In the genomic region with DNA sequence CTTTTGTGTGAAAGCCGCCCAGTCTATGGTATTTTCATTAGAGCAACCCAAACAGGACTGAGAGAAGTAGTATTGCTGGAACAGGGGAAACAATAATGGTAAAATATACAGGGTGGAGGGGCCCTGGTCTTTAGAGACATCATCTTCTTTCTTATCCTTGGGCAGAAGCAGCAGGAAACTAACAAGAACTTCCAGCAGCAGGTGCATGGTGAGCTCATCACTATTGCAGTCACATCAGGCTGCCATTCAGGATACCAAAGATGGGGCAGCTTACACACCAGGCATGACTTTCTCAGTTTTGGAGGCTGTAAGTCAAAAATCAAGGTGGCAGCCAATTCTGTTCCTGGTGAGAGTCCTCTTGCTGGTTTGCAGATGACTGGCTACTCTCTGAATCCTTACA, we compare ENCODE assay signal across 18 cellular contexts.
"Had no signal": no experiment of that assay in that cellular context is flagged by ENCODE, and none has a peak within 500 bp of the region (broad histone marks: within the 10 kb centered on the region; RNA-seq: fewer than 3 reads in every experiment).

No MANE protein-coding gene starts in this region.

- H3K36me3 ChIP-seq: adrenal gland, gastrocnemius medialis, heart right ventricle, right lobe of liver had no signal

- DNase-seq: activated CD4-positive, alpha-beta T cell treated with anti-CD3 and anti-CD28 coated beads, Interleukin-2, amount 50 U/mL, for 48 hours; activated CD4-positive, CD25-positive, alpha-beta regulatory T cell; activated CD8-positive, alpha-beta memory T cell treated with anti-CD3 and anti-CD28 coated beads, Interleukin-2, amount 50 U/mL, for 4 hours; adrenal gland; central memory CD4-positive, alpha-beta T cell; effector memory CD8-positive, alpha-beta T cell; gastrocnemius medialis; heart right ventricle; islet precursor cell; mammary epithelial cell; nephron progenitor cell; psoas muscle; right lobe of liver; stimulated activated CD4-positive, alpha-beta T cell treated with anti-CD3 and anti-CD28 coated beads, Interleukin-12 subunit alpha, Interleukin-12 subunit beta, amount 100 ng/mL, for 4 hours; stimulated activated naive CD4-positive, alpha-beta T cell treated with Interleukin-2 at 50 U/mL for 16 hours had no signal

- H3K36me3 Mint-ChIP-seq: type B pancreatic cell had no signal

- H3K9me3 ChIP-seq: adrenal gland, gastrocnemius medialis, heart right ventricle, psoas muscle, right lobe of liver had no signal

- H3K9me3 Mint-ChIP-seq: effector memory CD8-positive, alpha-beta T cell; nephron progenitor cell; type B pancreatic cell had no signal

- H3K4me1 ChIP-seq: gastrocnemius medialis, psoas muscle, right lobe of liver had no signal

- H3K27me3 Mint-ChIP-seq: effector memory CD8-positive, alpha-beta T cell had no signal

- H3K27ac Mint-ChIP-seq: nephron progenitor cell, type B pancreatic cell had no signal

- H3K27ac ChIP-seq: adrenal gland, epithelial cell of prostate, gastrocnemius medialis, psoas muscle, right lobe of liver had no signal

- H3K27me3 ChIP-seq: adrenal gland, gastrocnemius medialis, heart right ventricle, right lobe of liver had no signal

- H3K4me3 ChIP-seq: adrenal gland, gastrocnemius medialis, heart right ventricle, psoas muscle, right lobe of liver had no signal

- ATAC-seq: effector memory CD8-positive, alpha-beta T cell; gastrocnemius medialis; heart right ventricle; left lobe of liver; psoas muscle; right lobe of liver had no signal

- H3K4me3 Mint-ChIP-seq: nephron progenitor cell, type B pancreatic cell had no signal
